In genomic region chr1:247118946-247119446, GRCh38 we compare ENCODE assay signal across 8 cellular contexts. TPM values are rescaled to one million over a fixed set of nuclear protein-coding genes. Genes with fewer than 3 reads are reported as not detected.
DNase-seq lines count a peak whose midpoint lies in the region; ATAC-seq and TF ChIP-seq lines count a peak whose summit lies in the region.

No MANE protein-coding gene starts in this region.

- POLR2A ChIA-PET in Caco-2 (lab: Charles Lee): no interaction called here
- POLR2A ChIA-PET in HCT116 (lab: Charles Lee): no interaction called here

- CTCF ChIA-PET in Caco-2 (lab: Charles Lee): no interaction called here
- CTCF ChIA-PET in HCT116 (lab: Charles Lee): no interaction called here

- H4K20me1 ChIP-seq in HCT116 (ENCODE audit: insufficient read depth): no peaks in the 10 kb centered on the region

- H3K4me1 Mint-ChIP-seq in Caco-2 (ENCODE audit: low read depth, unreplicated experiment): no peaks in the 10 kb centered on the region

- H3K27me3 ChIP-seq in Caco-2 (replicated peaks; ENCODE audit: control insufficient read depth, insufficient read depth, low read length): no peaks in the 10 kb centered on the region
- H3K27me3 ChIP-seq in HCT116 (ENCODE audit: insufficient read depth, low read length): no peaks in the 10 kb centered on the region
- H3K27me3 ChIP-seq in vagina: no peaks in the 10 kb centered on the region

- no peak overlapping the region for H3K4me3 Mint-ChIP-seq in Caco-2 (ENCODE audit: unreplicated experiment)

- intact Hi-C loops in Caco-2 (cut with micrococcal nuclease; ENCODE audit: unreplicated experiment) (no loop called here), HCT116 (cut with micrococcal nuclease) (no loop called here), left colon (cut with DNase I, micrococcal nuclease) (no loop called here), vagina (cut with DNase I) (no loop called here)

- peak; percentile 39 for TF ChIP-seq RAD21 in HCT116 (IDR thresholded peaks at IDR 0.05; ENCODE audit: low read depth)

- DNase-seq in Caco-2: peak; percentile 59 to 65
- DNase-seq in HCT116 (ENCODE audit: low read depth, low spot score): peak; percentile 22
- DNase-seq in SW480 (ENCODE audit: low spot score): peak; percentile 65
- DNase-seq in left colon: no peak
- no peak for DNase-seq in cortex of kidney (lab: John Stamatoyannopoulos, UW)
- no peak for DNase-seq in H4 (ENCODE audit: low spot score)
- no peak for DNase-seq in amygdala (lab: John Stamatoyannopoulos, UW)
- no peak for DNase-seq in vagina (ENCODE audit: extremely low spot score in 2 of 2)

- H3K36me3 Mint-ChIP-seq in Caco-2 (ENCODE audit: insufficient read depth, unreplicated experiment): peaks cover 17% of the 10 kb centered on the region

- no peak overlapping the region for H3K9ac ChIP-seq in HCT116 (ENCODE audit: low read length)

- H3K27ac Mint-ChIP-seq in Caco-2 (ENCODE audit: unreplicated experiment): no peak overlapping the region

- no peak overlapping the region for H3K4me2 ChIP-seq in HCT116 (ENCODE audit: low read length)

- H3K9me3 ChIP-seq in Caco-2: 0 out of 2 replicates have a peak, but pooled peaks cover 5% of the 10 kb centered on the region
- no peaks in the 10 kb centered on the region for H3K9me3 ChIP-seq in HCT116 (ENCODE audit: control insufficient read depth in 1 of 2, insufficient read depth in 1 of 2, low read depth in 1 of 2, low read length in 2 of 2)
- H3K9me3 ChIP-seq in vagina: no peaks in the 10 kb centered on the region

- TF ChIP-seq CTCF in Caco-2 (IDR thresholded peaks at IDR 0.05; ENCODE audit: insufficient read depth in 1 of 2, low read depth in 1 of 2, low read length in 1 of 2, severe bottlenecking in 1 of 2, unreplicated experiment in 1 of 2): peak in 1 of 2 experiments; percentile 16
- TF ChIP-seq CTCF in HCT116 (IDR thresholded peaks at IDR 0.05 in 2 of 3, conservative IDR thresholded peaks at IDR 0.05 in 1 of 3; ENCODE audit: borderline replicate concordance in 1 of 3, insufficient read depth in 1 of 3, low read depth in 2 of 3, low read length in 2 of 3): peak; percentile 14 to 36 (median 23); a peak in 4 of 6 replicates
- no peak for TF ChIP-seq CTCF in vagina (IDR thresholded peaks at IDR 0.05)

- BruUV-seq in Caco-2 (replicated peaks; lab: Mats Ljungman, UMichigan): no TSS peak
- BruUV-seq in HCT116 (replicated peaks; lab: Mats Ljungman, UMichigan): no TSS peak

- no peak for TF ChIP-seq POLR2A in HCT116 (IDR thresholded peaks at IDR 0.05; ENCODE audit: borderline replicate concordance, extremely low read depth, insufficient read depth, insufficient read length)
- no peak for TF ChIP-seq POLR2A in vagina (IDR thresholded peaks at IDR 0.05)

- no peaks in the 10 kb centered on the region for H3K4me1 ChIP-seq in Caco-2
- H3K4me1 ChIP-seq in HCT116 (ENCODE audit: control insufficient read depth in 1 of 2, insufficient read depth in 2 of 2, low read length in 2 of 2): no peaks in the 10 kb centered on the region
- no peaks in the 10 kb centered on the region for H3K4me1 ChIP-seq in vagina

- peak; percentile 49 for ATAC-seq in HCT116
- peak; percentile 52 for ATAC-seq in left colon

- no peaks in the 10 kb centered on the region for H3K9me3 Mint-ChIP-seq in Caco-2 (ENCODE audit: unreplicated experiment)

- H3K27ac ChIP-seq in HCT116 (ENCODE audit: low read depth, low read length) (no peak overlapping the region), vagina (no peak overlapping the region)

- H3K9me2 ChIP-seq in HCT116 (ENCODE audit: insufficient read depth): no peaks in the 10 kb centered on the region

- H3K79me2 ChIP-seq in HCT116 (ENCODE audit: insufficient read depth, low read length): no peaks in the 10 kb centered on the region

- no peak overlapping the region for H3K4me3 ChIP-seq in Caco-2 (ENCODE audit: low read depth, low read length)
- H3K4me3 ChIP-seq in HCT116 (replicated peaks in 1 of 2; ENCODE audit: low read depth in 1 of 2, low read length in 2 of 2): no peak overlapping the region
- H3K4me3 ChIP-seq in vagina: no peak overlapping the region

- no peak overlapping the region for H2AFZ ChIP-seq in HCT116 (ENCODE audit: low read depth, low read length, poor library complexity, severe bottlenecking)

- RAD21 ChIA-PET in HCT116 (lab: Charles Lee; ENCODE audit: low non-redundant PET in 1 of 2, low total read pairs in 2 of 2, uncharacterized antibody in 2 of 2, unreplicated experiment in 2 of 2): no interaction called here

- H3K27me3 Mint-ChIP-seq in Caco-2 (ENCODE audit: insufficient read depth, unreplicated experiment): no peaks in the 10 kb centered on the region

- no peaks in the 10 kb centered on the region for H3K36me3 ChIP-seq in Caco-2 (ENCODE audit: control insufficient read depth, insufficient read depth, low read length)
- H3K36me3 ChIP-seq in HCT116 (ENCODE audit: control insufficient read depth in 1 of 2, insufficient read depth in 2 of 2, low read length in 2 of 2): no peaks in the 10 kb centered on the region
- no peaks in the 10 kb centered on the region for H3K36me3 ChIP-seq in vagina

TF ChIP-seq in HCT116, 20 proteins besides CTCF, POLR2A, EP300 and RAD21:
- TF ChIP-seq REST (IDR thresholded peaks at IDR 0.05; ENCODE audit: low read depth): no peak
- TF ChIP-seq ATF3 (IDR thresholded peaks at IDR 0.05): no peak
- TF ChIP-seq ZNF274 (IDR thresholded peaks at IDR 0.05; ENCODE audit: low read depth, low read length): no peak
- TF ChIP-seq ELF1 (IDR thresholded peaks at IDR 0.05; ENCODE audit: borderline replicate concordance, low read depth): no peak
- no peak for TF ChIP-seq POLR2AphosphoS5 (IDR thresholded peaks at IDR 0.05; ENCODE audit: low read depth, low read length)
- no peak for TF ChIP-seq SP1 (IDR thresholded peaks at IDR 0.05; ENCODE audit: low read depth)
- TF ChIP-seq JUND (IDR thresholded peaks at IDR 0.05): no peak
- TF ChIP-seq ZBTB33 (IDR thresholded peaks at IDR 0.05; ENCODE audit: extremely low read depth, insufficient replicate concordance, low read length): no peak

RNA-seq across cellular contexts. Expression of gene ZNF669, which starts 14.8 kb away (rescaled TPM):
- total RNA-seq in Caco-2 (2022) (8.3 and 9.1 TPM in 2 replicates), HCT116 (2021; ENCODE audit: unreplicated experiment) (7.2 TPM), left colon (1 to 10 TPM; 4.9 to 5.9 TPM), vagina (5.4 TPM)
- polyA plus RNA-seq in HCT116 (2012): 2.1 and 3.0 TPM in 2 replicates
- 11.3 and 11.8 TPM in 2 replicates for total RNA-seq in H4 (2014; rRNA removed; shearing (Covaris generic))

RNA-seq across cellular contexts. Expression of gene ZNF670, which starts 40.4 kb away (rescaled TPM):
- total RNA-seq in Caco-2 (2022): 5.8 and 6.0 TPM in 2 replicates
- total RNA-seq in HCT116 (2021; ENCODE audit: unreplicated experiment): 6.9 TPM
- 1.5 and 2.1 TPM in 2 replicates for polyA plus RNA-seq in HCT116 (2012)
- total RNA-seq in left colon: 1 to 10 TPM; 2.0 to 2.3 TPM
- total RNA-seq in H4 (2014; rRNA removed; shearing (Covaris generic)): 7.0 and 10.8 TPM in 2 replicates
- total RNA-seq in vagina: 2.7 TPM

RNA-seq across cellular contexts. Expression of gene ZNF124, which starts 52.8 kb away (rescaled TPM):
- total RNA-seq in Caco-2 (2022) (47.5 and 52.9 TPM in 2 replicates), HCT116 (2021; ENCODE audit: unreplicated experiment) (16.3 TPM), left colon (10 to 100 TPM; 36.9 to 62.3 TPM), vagina (39.3 TPM)
- polyA plus RNA-seq in HCT116 (2012): 1.6 and 3.1 TPM in 2 replicates
- total RNA-seq in H4 (2014; rRNA removed; shearing (Covaris generic)): 35.2 and 37.1 TPM in 2 replicates

Comparison
In these comparisons a context has a peak if more than half of its experiments do, and no peak if none do; other contexts are left out.
1. DNase-seq: peak in Caco-2 (2 of 2), HCT116 (single experiment) and SW480 (single experiment); none in left colon (0 of 2), cortex of kidney (single experiment), H4 (single experiment), amygdala (0 of 56) and vagina (0 of 2).
2. CTCF ChIP-seq: peak in HCT116 (3 of 3); none in vagina (0 of 3).